In the genomic region with DNA sequence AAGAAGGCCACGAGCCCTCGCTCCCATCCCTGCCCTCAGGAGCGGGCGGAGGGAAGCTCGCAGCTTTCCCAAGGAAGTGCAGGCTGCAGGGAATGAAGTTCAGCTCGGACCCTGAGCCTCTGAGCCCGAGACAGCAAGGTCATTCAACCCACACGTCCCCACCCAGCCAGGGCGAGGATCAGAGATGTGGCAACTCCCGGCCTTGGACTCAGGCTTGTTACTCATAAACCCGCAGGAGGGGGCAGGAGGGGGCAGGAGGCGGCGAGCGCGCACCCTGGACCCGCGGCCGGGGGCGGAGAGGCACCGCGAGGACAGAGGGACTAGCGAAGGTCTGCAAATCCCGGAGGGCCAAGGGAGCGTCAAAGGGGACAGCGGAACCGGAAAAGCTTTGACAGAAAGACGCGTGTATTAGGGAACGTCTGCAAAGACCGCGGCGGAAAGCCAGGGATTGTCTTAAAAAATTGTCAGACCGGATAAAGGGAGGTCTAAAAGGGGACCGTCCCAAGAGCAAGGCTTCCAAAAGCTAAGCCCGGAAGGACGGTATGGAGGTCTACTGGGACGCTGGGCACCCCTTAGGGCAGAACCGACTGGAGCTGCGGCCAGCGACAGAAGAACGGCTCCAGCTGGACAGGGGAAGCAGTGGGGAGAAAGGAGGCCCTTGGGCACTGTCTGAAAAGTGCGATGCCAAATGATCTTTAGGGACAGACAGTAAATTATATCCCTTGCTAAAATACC, we compare ENCODE assay signal across 8 cellular contexts. TPM values are rescaled to one million over a fixed set of nuclear protein-coding genes. Genes with fewer than 3 reads are reported as not detected.
DNase-seq lines count a peak whose midpoint lies in the region; ATAC-seq, FAIRE-seq and TF ChIP-seq lines count a peak whose summit lies in the region.

No MANE protein-coding gene starts in this region.

- H3K79me2 ChIP-seq in hepatocyte, result peaks cover 20% of the 10 kb centered on the region

- no peaks in the 10 kb centered on the region for H3K27me3 ChIP-seq in hepatocyte
- no peaks in the 10 kb centered on the region for H3K27me3 ChIP-seq in rectal smooth muscle tissue (ENCODE audit: control insufficient read depth, insufficient read depth, low read length)
- H3K27me3 ChIP-seq in aorta (ENCODE audit: control insufficient read depth in 1 of 2, insufficient read depth in 2 of 2, low read length in 1 of 2), result no peaks in the 10 kb centered on the region

- H3K4me3 ChIP-seq in hepatocyte (peak overlapping the region; percentile 44), rectal smooth muscle tissue (ENCODE audit: low read length) (peak overlapping the region; percentile 90), aorta (ENCODE audit: low read length in 2 of 2) (peak overlapping the region; percentile 43 to 71)

- WGBS in hepatocyte (ENCODE audit: low lambda C conversion rate, missing lambda C conversion rate), result under 1% methylated on average over 40 of the region's 42 CpGs
- 0% methylated on average over 42 of the region's 42 CpGs for WGBS in aorta, 2 donors

- H3K9ac ChIP-seq in rectal smooth muscle tissue (ENCODE audit: low read length), result peak overlapping the region; percentile 77

- peak; percentile 13 for FAIRE-seq in GM12891 (lab: Jason Lieb, UNC)

- H3K9me3 ChIP-seq in hepatocyte (ENCODE audit: low read depth) (no peaks in the 10 kb centered on the region), aorta (ENCODE audit: control insufficient read depth, low read length) (no peaks in the 10 kb centered on the region)

- peak; percentile 24 for ATAC-seq in HG02870 (IDR thresholded peaks at IDR 0.05; ENCODE audit: unreplicated experiment)
- peak; percentile 81 for ATAC-seq in aorta (ENCODE audit: low FRiP score)

- peak overlapping the region; percentile 77 for H3K4me2 ChIP-seq in hepatocyte

- H2AFZ ChIP-seq in hepatocyte, result peak overlapping the region; percentile 63

- peak overlapping the region; percentile 98 for H3K27ac ChIP-seq in hepatocyte
- peak overlapping the region; percentile 96 for H3K27ac ChIP-seq in rectal smooth muscle tissue (ENCODE audit: low read depth, low read length)
- peak overlapping the region; percentile 98 to 100 for H3K27ac ChIP-seq in aorta (ENCODE audit: low read depth in 1 of 2, low read length in 2 of 2)

- TF ChIP-seq POLR2A in GM12891 (IDR thresholded peaks at IDR 0.05; ENCODE audit: low read depth, low read length), result peak; percentile 84

- DNase-seq in GM12891 (ENCODE audit: insufficient read length, low spot score) (peak; percentile 61), NCI-H1694 treated with DMSO at 0.1 percent for 48 hours (lab: John Stamatoyannopoulos, UW) (peak; percentile 81), T-helper 2 cell (peak; percentile 37 to 91 (median 70)), anterior cingulate cortex (lab: John Stamatoyannopoulos, UW) (peak in 57 of 58 donors; percentile 61 to 97 (median 85)), hepatocyte (ENCODE audit: low spot score) (peak; percentile 94), aorta (peak; percentile 91 to 94)

- no peaks in the 10 kb centered on the region for H4K20me1 ChIP-seq in hepatocyte (ENCODE audit: insufficient read depth, poor library complexity, severe bottlenecking)

- H3K4me1 ChIP-seq in hepatocyte (ENCODE audit: insufficient read depth) (peaks cover 9% of the 10 kb centered on the region), rectal smooth muscle tissue (ENCODE audit: control insufficient read depth, insufficient read depth, low read length) (peaks cover 14% of the 10 kb centered on the region), aorta (ENCODE audit: control insufficient read depth in 1 of 2, insufficient read depth in 2 of 2, low read length in 2 of 2) (no peaks in the 10 kb centered on the region)

- no peaks in the 10 kb centered on the region for H3K36me3 ChIP-seq in hepatocyte (replicated peaks; ENCODE audit: insufficient read depth, low read depth)
- peaks cover 12% of the 10 kb centered on the region for H3K36me3 ChIP-seq in rectal smooth muscle tissue (ENCODE audit: control insufficient read depth, insufficient read depth, low read length)
- H3K36me3 ChIP-seq in aorta (ENCODE audit: control insufficient read depth in 1 of 2, insufficient read depth in 2 of 2, low read length in 1 of 2), result peaks cover 0 to under 1% of the 10 kb centered on the region in 2 donors

- no peaks in the 10 kb centered on the region for H3K9me2 ChIP-seq in hepatocyte (replicated peaks; ENCODE audit: insufficient read depth)

- intact Hi-C loops in aorta (cut with DNase I), result loop anchor here (2.0 to 10.0 kb wide), 4 partner anchors 27 to 321 kb away; partner anchors contain the start of genes EMC9 (in 1 of the 2), IRF9 (in 1 of the 2), PSME2 (in 1 of the 2) and RNF31 (in 1 of the 2)

- no peak for TF ChIP-seq CTCF in hepatocyte (IDR thresholded peaks at IDR 0.05; ENCODE audit: poor library complexity)

TF ChIP-seq in GM12891, 5 proteins besides CTCF, POLR2A, EP300 and RAD21:
- TF ChIP-seq SPI1 (IDR thresholded peaks at IDR 0.05; ENCODE audit: low read depth, low read length) (no peak), PAX5 (IDR thresholded peaks at IDR 0.05; ENCODE audit: insufficient read depth, low read length, severe bottlenecking) (no peak), POLR2AphosphoS5 (IDR thresholded peaks at IDR 0.05; ENCODE audit: low read depth, low read length) (peak; percentile 16), TAF1 (IDR thresholded peaks at IDR 0.05; ENCODE audit: low read depth, low read length) (peak; percentile 60), POU2F2 (IDR thresholded peaks at IDR 0.05; ENCODE audit: low read depth, low read length) (peak; percentile 13; the same call in 1 of the 2 replicates)

RNA-seq across cellular contexts. Expression of gene DCAF11, which starts 0.6 kb away (rescaled TPM):
- polyA plus RNA-seq in GM12891 (2012; ENCODE audit: low read depth, missing spikeins), result 46.3 TPM
- total RNA-seq in hepatocyte (78.9 and 85.4 TPM in 2 replicates), aorta (10 to 100 TPM; 35.5 to 39.6 TPM)
- polyA plus RNA-seq in hepatocyte (50.3 and 55.6 TPM in 2 replicates), aorta (10 to 100 TPM; 37.3 to 41.8 TPM)

RNA-seq across cellular contexts. Expression of gene NRL, which starts 0.8 kb away (rescaled TPM):
- 1.0 TPM for polyA plus RNA-seq in GM12891 (2012; ENCODE audit: low read depth, missing spikeins)
- 1.2 and 4.8 TPM in 2 replicates for total RNA-seq in hepatocyte
- polyA plus RNA-seq in hepatocyte, result 2.4 and 3.3 TPM in 2 replicates
- 1 to 10 TPM; 1.1 to 1.4 TPM for total RNA-seq in aorta
- 1 to 10 TPM in 1 of 2 donors, under 1 TPM in 1; 0.63 to 1.3 TPM for polyA plus RNA-seq in aorta

RNA-seq across cellular contexts. Expression of gene FITM1, which starts 16.5 kb away (rescaled TPM):
- 0.40 TPM for polyA plus RNA-seq in GM12891 (2012; ENCODE audit: low read depth, missing spikeins)
- total RNA-seq in hepatocyte (0.24 and 1.0 TPM in 2 replicates), aorta (under 1 TPM; 0.71 to 0.75 TPM)
- polyA plus RNA-seq in hepatocyte (0.62 and 2.2 TPM in 2 replicates), aorta (under 1 TPM in 1 of 2 donors, not detected in 1; 0.56 TPM)

RNA-seq across cellular contexts. Expression of gene PCK2, which starts 19.9 kb away (rescaled TPM):
- polyA plus RNA-seq in GM12891 (2012; ENCODE audit: low read depth, missing spikeins), result 32.7 TPM
- total RNA-seq in hepatocyte (68.7 and 76.5 TPM in 2 replicates), aorta (10 to 100 TPM; 19.6 to 22.5 TPM)
- polyA plus RNA-seq in hepatocyte (75.0 and 88.8 TPM in 2 replicates), aorta (10 to 100 TPM; 14.7 to 82.5 TPM)

RNA-seq across cellular contexts. Expression of gene PSME1, which starts 22.0 kb away (rescaled TPM):
- polyA plus RNA-seq in GM12891 (2012; ENCODE audit: low read depth, missing spikeins), result 368 TPM
- total RNA-seq in hepatocyte (123 and 134 TPM in 2 replicates), aorta (100 to 1,000 TPM; 112 to 125 TPM)
- polyA plus RNA-seq in hepatocyte (202 and 238 TPM in 2 replicates), aorta (100 to 1,000 TPM; 206 to 210 TPM)

Comparison
In these comparisons a context has a peak if more than half of its experiments do, and no peak if none do; other contexts are left out.
1. Peak in every context shown above with its lines: DNase-seq, ATAC-seq, H3K4me3 ChIP-seq and H3K27ac ChIP-seq.